Comparison of ENCODE assay signal across 30 cellular contexts in the genomic region with DNA sequence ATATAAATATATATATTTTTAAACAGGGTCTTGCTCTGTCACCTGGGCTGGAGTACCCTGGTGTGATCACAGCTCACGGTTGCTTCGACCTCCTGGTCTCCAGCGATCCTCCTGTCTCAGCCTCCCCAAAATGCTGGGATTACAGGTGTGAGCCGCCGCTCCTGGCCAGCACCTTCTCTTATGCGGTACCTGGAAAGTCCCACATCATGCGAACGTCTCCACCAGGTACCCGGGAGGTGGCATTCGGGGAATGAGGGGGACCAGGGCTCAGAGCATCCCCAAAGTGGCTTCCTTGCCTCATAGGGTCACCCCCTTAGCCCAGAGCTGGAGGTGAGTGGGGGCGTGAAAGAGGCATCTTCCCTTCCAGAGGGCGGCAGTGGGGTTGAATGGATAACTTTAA.
"Had no signal": no experiment of that assay in that cellular context is flagged by ENCODE, and none has a peak within 500 bp of the region (broad histone marks: within the 10 kb centered on the region; RNA-seq: fewer than 3 reads in every experiment).

No MANE protein-coding gene starts in this region.

- H3K27ac Mint-ChIP-seq: activated B cell treated with CpG ODN at 0.5 μM for 24 hours; activated CD4-positive, alpha-beta memory T cell treated with anti-CD3 and anti-CD28 coated beads for 36 hours; activated naive CD4-positive, alpha-beta T cell treated with anti-CD3 and anti-CD28 coated beads, Interleukin-2, amount 10 ng/mL, durations not matched to agents 7 days and 5 days; activated naive CD8-positive, alpha-beta T cell; activated naive CD8-positive, alpha-beta T cell treated with anti-CD3 and anti-CD28 coated beads, Interleukin-2, amount 50 U/mL, for 24 hours had no signal

- H3K27ac ChIP-seq: brain microvascular endothelial cell, VCaP had no signal

- H3K27me3 Mint-ChIP-seq: activated B cell treated with CpG ODN at 0.5 μM for 24 hours; activated CD4-positive, alpha-beta memory T cell treated with anti-CD3 and anti-CD28 coated beads for 36 hours; activated naive CD4-positive, alpha-beta T cell treated with anti-CD3 and anti-CD28 coated beads, Interleukin-2, amount 10 ng/mL, durations not matched to agents 7 days and 5 days; activated naive CD8-positive, alpha-beta T cell treated with anti-CD3 and anti-CD28 coated beads, Interleukin-2, amount 50 U/mL, for 24 hours; central memory CD8-positive, alpha-beta T cell had no signal

- H3K4me1 Mint-ChIP-seq: activated B cell treated with CpG ODN at 0.5 μM for 24 hours; activated naive CD4-positive, alpha-beta T cell treated with anti-CD3 and anti-CD28 coated beads, Interleukin-2, amount 10 ng/mL, durations not matched to agents 7 days and 5 days; activated naive CD8-positive, alpha-beta T cell treated with anti-CD3 and anti-CD28 coated beads, Interleukin-2, amount 50 U/mL, for 24 hours; central memory CD8-positive, alpha-beta T cell had no signal

- H3K36me3 Mint-ChIP-seq: activated naive CD4-positive, alpha-beta T cell treated with anti-CD3 and anti-CD28 coated beads, Interleukin-2, amount 10 ng/mL, durations not matched to agents 7 days and 5 days; activated naive CD8-positive, alpha-beta T cell had no signal

- H3K36me3 ChIP-seq: brain microvascular endothelial cell had no signal

- H3K4me3 Mint-ChIP-seq: activated B cell treated with CpG ODN at 0.5 μM for 24 hours; activated CD4-positive, alpha-beta memory T cell treated with anti-CD3 and anti-CD28 coated beads for 36 hours; activated naive CD4-positive, alpha-beta T cell treated with anti-CD3 and anti-CD28 coated beads, Interleukin-2, amount 10 ng/mL, durations not matched to agents 7 days and 5 days; activated naive CD8-positive, alpha-beta T cell; activated naive CD8-positive, alpha-beta T cell treated with anti-CD3 and anti-CD28 coated beads, Interleukin-2, amount 50 U/mL, for 24 hours; activated T-cell treated with anti-CD3 and anti-CD28 coated beads, Interleukin-2, amount 50 U/mL, for 4 hours; central memory CD8-positive, alpha-beta T cell had no signal

- DNase-seq: activated B cell treated with CpG ODN at 0.5 μM for 24 hours; activated CD4-positive, alpha-beta memory T cell treated with anti-CD3 and anti-CD28 coated beads for 36 hours; activated CD4-positive, alpha-beta T cell treated with anti-CD3 and anti-CD28 coated beads for 4 hours; activated CD4-positive, alpha-beta T cell treated with anti-CD3 and anti-CD28 coated beads, Interleukin-2, amount 50 U/mL, for 1 hour; activated CD4-positive, CD25-positive, alpha-beta regulatory T cell treated with anti-CD3 and anti-CD28 coated beads, Interleukin-2, amount 50 U/mL, for 72 hours; activated CD8-positive, alpha-beta memory T cell treated with anti-CD3 and anti-CD28 coated beads, Interleukin-2, amount 50 U/mL, for 4 hours; activated effector memory CD4-positive, alpha-beta T cell treated with Interleukin-2 at 50 U/mL for 16 hours; activated naive CD4-positive, alpha-beta T cell treated with anti-CD3 and anti-CD28 coated beads, Interleukin-2, amount 10 ng/mL, durations not matched to agents 7 days and 5 days; activated naive CD8-positive, alpha-beta T cell treated with anti-CD3 and anti-CD28 coated beads, Interleukin-2, amount 50 U/mL, for 24 hours; activated T-cell treated with anti-CD3 and anti-CD28 coated beads for 4 hours; activated T-cell treated with anti-CD3 and anti-CD28 coated beads, Interleukin-2, amount 50 U/mL, for 4 hours; anterior cingulate cortex; brain microvascular endothelial cell; NCI-H1105; NCI-H1417 treated with DMSO at 0.1 percent for 48 hours; NCI-H187 treated with DMSO at 0.1 percent for 48 hours; NCI-H2081; NCI-H2171 treated with DMSO at 0.1 percent for 48 hours; NCI-H226; NCI-H446 treated with DMSO at 0.1 percent for 48 hours; NCI-H524 treated with DMSO at 0.1 percent for 48 hours; SHP77 treated with DMSO at 0.1 percent for 48 hours; SW 1271; T-helper 1 cell; T-helper 2 cell; T-helper 9 cell had no signal

- H3K27me3 ChIP-seq: brain microvascular endothelial cell had no signal

- ATAC-seq: activated naive CD8-positive, alpha-beta T cell treated with anti-CD3 and anti-CD28 coated beads, Interleukin-2, amount 50 U/mL, for 24 hours; activated T-cell treated with anti-CD3 and anti-CD28 coated beads, Interleukin-2, amount 50 U/mL, for 4 hours; Panc1 had no signal
